9 cellular contexts compared by ENCODE assay signal in the genomic region with DNA sequence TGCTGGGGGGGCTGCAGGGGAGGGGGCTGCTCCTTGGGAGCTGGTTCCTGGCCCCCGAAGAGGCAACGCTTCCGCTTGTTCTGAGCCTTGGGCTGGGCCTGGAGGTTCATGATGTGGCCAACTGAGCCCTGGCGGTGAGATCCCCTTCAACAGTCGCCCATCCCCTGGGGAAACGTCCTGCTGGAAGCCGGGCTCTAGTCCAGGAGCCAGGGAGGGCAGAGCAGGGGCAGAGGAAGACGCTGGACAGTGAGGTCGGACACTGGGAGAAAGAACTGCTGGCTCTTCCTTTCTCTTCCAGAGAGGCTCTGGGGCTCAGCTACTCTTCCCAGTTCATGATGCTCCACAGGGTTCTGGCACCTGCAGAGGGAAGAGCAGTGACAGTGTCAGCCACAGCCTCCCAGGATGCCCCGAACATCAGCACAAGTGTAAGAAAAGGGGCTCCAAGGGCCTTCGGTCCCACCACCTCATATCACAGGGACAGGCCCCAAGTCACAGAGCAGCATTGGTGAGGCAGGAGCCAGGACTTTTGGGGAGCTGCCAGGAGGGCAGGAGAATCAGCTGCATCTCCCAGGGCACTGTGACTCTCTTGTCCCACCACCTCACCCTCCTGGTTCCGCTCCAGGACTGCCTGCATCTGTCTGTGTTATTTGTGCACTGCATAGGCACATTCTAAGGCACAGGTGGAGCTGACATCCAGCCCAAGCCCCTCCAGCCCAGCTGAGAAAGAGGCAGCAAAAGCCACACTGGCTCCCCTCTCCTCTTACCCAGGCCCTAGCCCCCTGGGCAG. TPM values are rescaled to one million over a fixed set of nuclear protein-coding genes. Genes with fewer than 3 reads are reported as not detected.
DNase-seq lines count a peak whose midpoint lies in the region; ATAC-seq, FAIRE-seq and TF ChIP-seq lines count a peak whose summit lies in the region.
"Had no signal": no experiment of that assay in that cellular context is flagged by ENCODE, and none has a peak within 500 bp of the region (broad histone marks: within the 10 kb centered on the region; RNA-seq: fewer than 3 reads in every experiment).

No MANE protein-coding gene starts in this region.

- DNase-seq in DND-41 = no peak
- DNase-seq in middle frontal gyrus (ENCODE audit: extremely low spot score, low spot score) = no peak
- no peak for DNase-seq in amygdala (lab: John Stamatoyannopoulos, UW)
- no peak for DNase-seq in GM12892 (ENCODE audit: insufficient read length)
- DNase-seq: activated CD8-positive, alpha-beta memory T cell treated with anti-CD3 and anti-CD28 coated beads, Interleukin-2, amount 50 U/mL, for 4 hours had no signal

- H3K4me1 ChIP-seq in DND-41 (ENCODE audit: insufficient read depth, low read length) = peaks cover 47% of the 10 kb centered on the region
- H3K4me1 ChIP-seq in iPS-15b (ENCODE audit: control insufficient read depth, insufficient read depth, low read length) = peaks cover 15% of the 10 kb centered on the region

- H3K27ac Mint-ChIP-seq in activated T-helper 17 cell treated with anti-CD3 and anti-CD28 coated beads, Interleukin-2, amount 50 U/mL, for 72 hours = no peak overlapping the region

- H3K9me3 Mint-ChIP-seq in activated T-helper 17 cell treated with anti-CD3 and anti-CD28 coated beads, Interleukin-2, amount 50 U/mL, for 72 hours = no peaks in the 10 kb centered on the region

- no peak for TF ChIP-seq CTCF in DND-41 (IDR thresholded peaks at IDR 0.05; ENCODE audit: borderline replicate concordance, extremely low read depth, low read length, poor library complexity, severe bottlenecking)

- H4K20me1 ChIP-seq in DND-41 (ENCODE audit: insufficient read depth, low read length) = peaks cover 46% of the 10 kb centered on the region

- H3K27ac ChIP-seq in DND-41 (ENCODE audit: low read length) = peak overlapping the region; percentile 94
- H3K27ac ChIP-seq in skin epidermis = peak overlapping the region in 20 of 21 experiments; percentile 50 to 97 (median 85)

- H3K4me3 Mint-ChIP-seq in activated T-helper 17 cell treated with anti-CD3 and anti-CD28 coated beads, Interleukin-2, amount 50 U/mL, for 72 hours = peak overlapping the region; percentile 90

- H3K27me3 ChIP-seq in DND-41 (ENCODE audit: insufficient read depth, low read length, poor library complexity) (no peaks in the 10 kb centered on the region), iPS-15b (ENCODE audit: control insufficient read depth, insufficient read depth, low read length) (no peaks in the 10 kb centered on the region)

- H2AFZ ChIP-seq in DND-41 (ENCODE audit: low read depth, low read length) = no peak overlapping the region

- peaks cover 46% of the 10 kb centered on the region for H3K36me3 ChIP-seq in DND-41 (ENCODE audit: insufficient read depth, low read length)
- H3K36me3 ChIP-seq in iPS-15b (ENCODE audit: control insufficient read depth, insufficient read depth, low read length) = peaks cover 7% of the 10 kb centered on the region

- no peaks in the 10 kb centered on the region for H3K27me3 Mint-ChIP-seq in activated T-helper 17 cell treated with anti-CD3 and anti-CD28 coated beads, Interleukin-2, amount 50 U/mL, for 72 hours

- H3K4me1 Mint-ChIP-seq in activated T-helper 17 cell treated with anti-CD3 and anti-CD28 coated beads, Interleukin-2, amount 50 U/mL, for 72 hours = peaks cover 39% of the 10 kb centered on the region

- no peak overlapping the region for H3K4me2 ChIP-seq in DND-41 (ENCODE audit: insufficient read depth, low read length)

- H3K9me3 ChIP-seq in DND-41 (ENCODE audit: insufficient read depth, low read length, severe bottlenecking) = no peaks in the 10 kb centered on the region
- H3K9me3 ChIP-seq in iPS-15b (ENCODE audit: control insufficient read depth, insufficient read depth, low read length) = no peaks in the 10 kb centered on the region

- no peak for FAIRE-seq in GM12892 (lab: Jason Lieb, UNC)

- peaks cover 70% of the 10 kb centered on the region for H3K36me3 Mint-ChIP-seq in activated T-helper 17 cell treated with anti-CD3 and anti-CD28 coated beads, Interleukin-2, amount 50 U/mL, for 72 hours (ENCODE audit: low read depth)

- TF ChIP-seq POLR2A in GM12892 (IDR thresholded peaks at IDR 0.05; ENCODE audit: low read depth, low read length) = no peak

- no peak overlapping the region for H3K4me3 ChIP-seq in DND-41 (ENCODE audit: low read depth in 1 of 2, low read length in 2 of 2)
- no peak overlapping the region for H3K4me3 ChIP-seq in iPS-15b (ENCODE audit: low read depth, low read length)
- H3K4me3 ChIP-seq in skin epidermis = no peak overlapping the region

- ATAC-seq in DND-41 (ENCODE audit: insufficient read depth, low read depth) = no peak
- ATAC-seq in activated T-helper 17 cell treated with anti-CD3 and anti-CD28 coated beads, Interleukin-2, amount 50 U/mL, for 72 hours (replicated peaks) = no peak
- no peak for ATAC-seq in HG03571 (IDR thresholded peaks at IDR 0.05; ENCODE audit: unreplicated experiment)

- peaks cover 65% of the 10 kb centered on the region for H3K79me2 ChIP-seq in DND-41 (ENCODE audit: insufficient read depth, low read length)

- peak overlapping the region; percentile 61; the same call in 1 of the 2 replicates for H3K9ac ChIP-seq in DND-41 (ENCODE audit: low read depth, low read length)
- peak overlapping the region; percentile 32 for H3K9ac ChIP-seq in iPS-15b (ENCODE audit: low read depth, low read length)

RNA-seq across cellular contexts. Expression of gene PNMA1, which starts 25.9 kb away (rescaled TPM):
- 10 to 100 TPM; 37.3 to 41.2 TPM for total RNA-seq in activated T-helper 17 cell treated with anti-CD3 and anti-CD28 coated beads, Interleukin-2, amount 50 U/mL, for 72 hours
- polyA plus RNA-seq in GM12892 (2012; ENCODE audit: missing spikeins) = 13.3 TPM
